ENCODE assay signal across 1 cellular context in the genomic region with DNA sequence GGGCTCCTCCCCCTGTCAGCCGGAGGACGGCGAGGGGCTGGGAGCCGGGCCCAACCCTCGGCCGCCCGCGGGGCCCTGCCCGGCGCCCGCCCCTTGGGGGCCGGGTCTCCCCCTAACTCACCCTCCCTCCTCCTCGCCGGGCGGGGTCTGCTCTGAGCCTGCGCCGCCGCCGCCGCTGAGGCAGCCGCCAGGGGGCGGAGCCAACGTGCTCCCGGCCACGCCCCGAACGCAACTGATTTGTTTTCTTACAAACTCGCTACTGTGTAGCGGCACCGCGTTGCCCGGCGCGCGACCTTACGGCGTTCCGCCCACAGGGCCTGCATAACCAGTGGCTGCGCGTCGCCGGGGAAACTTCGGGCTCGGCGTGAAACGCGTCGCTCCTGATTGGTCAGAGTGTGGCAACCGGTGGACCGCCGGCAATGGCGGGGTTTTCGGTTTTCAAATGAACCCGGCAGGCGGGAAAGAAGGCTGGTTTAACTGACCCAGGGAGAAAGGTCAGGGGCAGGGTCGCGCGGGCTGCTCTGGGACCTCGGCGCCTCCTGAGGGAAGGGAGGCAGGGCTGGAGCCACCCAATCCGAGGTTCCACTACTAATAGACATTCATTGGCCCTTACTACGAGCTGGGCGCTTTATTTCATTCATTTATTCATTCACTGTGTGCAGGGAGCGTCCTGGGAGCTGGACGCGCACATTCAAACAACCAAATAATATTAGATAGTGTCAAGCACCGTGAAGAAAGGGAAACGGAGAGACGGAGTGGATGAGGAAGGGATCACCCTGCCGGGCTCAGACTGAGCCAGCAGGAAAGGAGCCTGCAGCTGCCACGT.
TF ChIP-seq lines count a peak whose summit lies in the region.

A gene (minus strand): TSS at position 154 of the 826 bp plus-strand sequence. CDS start 326 bp downstream, outside the sequence.

TF ChIP-seq in K562, 482 proteins besides CTCF, POLR2A, EP300 and RAD21 (continued from another document and continues in another):
- TF ChIP-seq, protein P1, sequence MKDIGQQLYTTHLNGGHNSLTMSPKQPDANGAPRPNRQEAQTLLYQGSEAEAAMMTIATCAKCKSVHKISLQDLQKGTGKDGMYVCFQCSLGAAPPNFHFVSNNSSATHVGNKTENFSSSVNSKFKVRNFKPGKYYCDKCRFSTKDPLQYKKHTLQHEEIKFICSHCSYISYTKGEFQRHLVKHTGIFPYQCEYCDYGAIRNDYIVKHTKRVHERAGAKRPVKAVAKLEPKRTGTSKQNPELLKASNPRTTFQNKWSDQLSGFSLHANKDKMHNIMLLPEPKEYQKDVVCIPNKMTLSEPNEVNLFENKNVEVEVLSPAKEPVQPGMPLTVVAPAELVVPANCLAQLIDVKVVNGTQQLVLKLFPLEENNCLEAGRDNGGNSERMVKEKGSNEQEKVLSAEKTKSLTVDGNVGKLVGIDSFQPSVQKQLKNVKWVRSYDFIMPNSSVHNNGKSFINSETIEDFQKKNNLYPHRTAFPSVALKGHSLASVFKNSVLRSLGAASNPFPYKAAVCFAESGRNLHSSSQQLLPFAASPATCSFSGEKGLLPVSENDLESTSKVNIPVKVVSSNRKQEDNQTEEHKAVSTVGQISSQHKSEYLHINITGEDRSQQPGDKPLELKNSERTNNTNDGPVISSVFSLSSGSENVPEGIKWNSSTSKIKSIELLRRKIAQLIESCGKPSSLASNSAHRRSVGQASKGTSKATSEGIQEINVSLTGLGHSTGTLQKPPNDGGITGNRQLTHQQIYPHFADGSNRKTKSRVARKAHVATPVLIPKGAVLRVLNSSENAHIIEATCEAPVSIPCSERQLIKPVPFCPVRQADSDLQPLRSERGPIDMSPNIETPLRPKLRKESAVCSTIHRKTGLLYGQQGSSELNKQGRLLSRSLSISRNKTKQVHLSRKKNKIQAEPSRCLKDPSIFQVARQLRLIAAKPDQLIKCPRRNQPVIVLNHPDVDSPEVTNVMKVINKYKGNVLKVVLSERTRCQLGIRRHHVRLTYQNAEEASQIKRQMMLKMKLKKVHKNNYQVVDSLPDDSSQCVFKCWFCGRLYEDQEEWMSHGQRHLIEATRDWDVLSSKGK (CRISPR knock-in tag; IDR thresholded peaks at IDR 0.05): no peak
- no peak; the same call in 1 of the 2 replicates for TF ChIP-seq ZNF766 (CRISPR knock-in tag; conservative IDR thresholded peaks at IDR 0.05)
- TF ChIP-seq RBFOX2 (IDR thresholded peaks at IDR 0.05; ENCODE audit: low read depth, low read length): peak; percentile 90
- peak; percentile 55 for TF ChIP-seq BRD9 (IDR thresholded peaks at IDR 0.05; ENCODE audit: low read depth, partially characterized antibody)
- TF ChIP-seq TSC22D4 (tag; IDR thresholded peaks at IDR 0.05): no peak
- no peak for TF ChIP-seq ZNF133 (CRISPR knock-in tag; IDR thresholded peaks at IDR 0.05)
- TF ChIP-seq ZNF780A (CRISPR knock-in tag; IDR thresholded peaks at IDR 0.05): no peak
- TF ChIP-seq CREBBP (IDR thresholded peaks at IDR 0.05; ENCODE audit: low read depth, low read length): no peak
- TF ChIP-seq FOSL1 (tag; conservative IDR thresholded peaks at IDR 0.05): no peak
- TF ChIP-seq ZNF507 (tag; conservative IDR thresholded peaks at IDR 0.05): no peak
- no peak for TF ChIP-seq ZNF785 (CRISPR knock-in tag; IDR thresholded peaks at IDR 0.05)
- TF ChIP-seq ZNF644 (tag; IDR thresholded peaks at IDR 0.05; ENCODE audit: low read depth): no peak
- TF ChIP-seq CHD1 (IDR thresholded peaks at IDR 0.05; ENCODE audit: low read length): no peak
- no peak for TF ChIP-seq SMC3 (conservative IDR thresholded peaks at IDR 0.05; ENCODE audit: insufficient read depth, low read depth, low read length)
- TF ChIP-seq RFX5 (IDR thresholded peaks at IDR 0.05; ENCODE audit: low read depth, low read length): peak; percentile 96
- TF ChIP-seq NR1H2 (CRISPR knock-in tag; IDR thresholded peaks at IDR 0.05): no peak
- TF ChIP-seq ZNF589 (CRISPR knock-in tag; IDR thresholded peaks at IDR 0.05; ENCODE audit: low read depth): no peak; the same call in 1 of the 2 replicates
- TF ChIP-seq RCOR1 (IDR thresholded peaks at IDR 0.05; ENCODE audit: borderline replicate concordance in 1 of 2, low read depth in 2 of 2, low read length in 2 of 2): peak; percentile 49 to 57; a peak in 2 of 4 replicates
- peak; percentile 50; the same call in 1 of the 2 replicates for TF ChIP-seq ATF1 (CRISPR knock-in tag; IDR thresholded peaks at IDR 0.05)
- TF ChIP-seq ATF1 (tag; IDR thresholded peaks at IDR 0.05): peak; percentile 90
- TF ChIP-seq, protein P2, sequence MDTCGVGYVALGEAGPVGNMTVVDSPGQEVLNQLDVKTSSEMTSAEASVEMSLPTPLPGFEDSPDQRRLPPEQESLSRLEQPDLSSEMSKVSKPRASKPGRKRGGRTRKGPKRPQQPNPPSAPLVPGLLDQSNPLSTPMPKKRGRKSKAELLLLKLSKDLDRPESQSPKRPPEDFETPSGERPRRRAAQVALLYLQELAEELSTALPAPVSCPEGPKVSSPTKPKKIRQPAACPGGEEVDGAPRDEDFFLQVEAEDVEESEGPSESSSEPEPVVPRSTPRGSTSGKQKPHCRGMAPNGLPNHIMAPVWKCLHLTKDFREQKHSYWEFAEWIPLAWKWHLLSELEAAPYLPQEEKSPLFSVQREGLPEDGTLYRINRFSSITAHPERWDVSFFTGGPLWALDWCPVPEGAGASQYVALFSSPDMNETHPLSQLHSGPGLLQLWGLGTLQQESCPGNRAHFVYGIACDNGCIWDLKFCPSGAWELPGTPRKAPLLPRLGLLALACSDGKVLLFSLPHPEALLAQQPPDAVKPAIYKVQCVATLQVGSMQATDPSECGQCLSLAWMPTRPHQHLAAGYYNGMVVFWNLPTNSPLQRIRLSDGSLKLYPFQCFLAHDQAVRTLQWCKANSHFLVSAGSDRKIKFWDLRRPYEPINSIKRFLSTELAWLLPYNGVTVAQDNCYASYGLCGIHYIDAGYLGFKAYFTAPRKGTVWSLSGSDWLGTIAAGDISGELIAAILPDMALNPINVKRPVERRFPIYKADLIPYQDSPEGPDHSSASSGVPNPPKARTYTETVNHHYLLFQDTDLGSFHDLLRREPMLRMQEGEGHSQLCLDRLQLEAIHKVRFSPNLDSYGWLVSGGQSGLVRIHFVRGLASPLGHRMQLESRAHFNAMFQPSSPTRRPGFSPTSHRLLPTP (IDR thresholded peaks at IDR 0.05; ENCODE audit: borderline replicate concordance, extremely low read depth, insufficient read length): no peak
- peak; percentile 77 to 93 for TF ChIP-seq MAZ (CRISPR knock-in tag; conservative IDR thresholded peaks at IDR 0.05 in 1 of 2, IDR thresholded peaks at IDR 0.05 in 1 of 2)
- no peak; the same call in 1 of the 2 replicates for TF ChIP-seq TRIM28 (IDR thresholded peaks at IDR 0.05)
- TF ChIP-seq HEY1 (CRISPR knock-in tag; IDR thresholded peaks at IDR 0.05; ENCODE audit: borderline replicate concordance): no peak
- TF ChIP-seq BRF1 (IDR thresholded peaks at IDR 0.05; ENCODE audit: borderline replicate concordance, extremely low read depth, insufficient read length): no peak
- no peak for TF ChIP-seq NUFIP1 (IDR thresholded peaks at IDR 0.05; ENCODE audit: partially characterized antibody)
- TF ChIP-seq, protein P3, sequence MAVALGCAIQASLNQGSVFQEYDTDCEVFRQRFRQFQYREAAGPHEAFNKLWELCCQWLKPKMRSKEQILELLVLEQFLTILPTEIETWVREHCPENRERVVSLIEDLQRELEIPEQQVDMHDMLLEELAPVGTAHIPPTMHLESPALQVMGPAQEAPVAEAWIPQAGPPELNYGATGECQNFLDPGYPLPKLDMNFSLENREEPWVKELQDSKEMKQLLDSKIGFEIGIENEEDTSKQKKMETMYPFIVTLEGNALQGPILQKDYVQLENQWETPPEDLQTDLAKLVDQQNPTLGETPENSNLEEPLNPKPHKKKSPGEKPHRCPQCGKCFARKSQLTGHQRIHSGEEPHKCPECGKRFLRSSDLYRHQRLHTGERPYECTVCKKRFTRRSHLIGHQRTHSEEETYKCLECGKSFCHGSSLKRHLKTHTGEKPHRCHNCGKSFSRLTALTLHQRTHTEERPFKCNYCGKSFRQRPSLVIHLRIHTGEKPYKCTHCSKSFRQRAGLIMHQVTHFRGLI (CRISPR knock-in tag; IDR thresholded peaks at IDR 0.05): no peak
- TF ChIP-seq, protein P4, sequence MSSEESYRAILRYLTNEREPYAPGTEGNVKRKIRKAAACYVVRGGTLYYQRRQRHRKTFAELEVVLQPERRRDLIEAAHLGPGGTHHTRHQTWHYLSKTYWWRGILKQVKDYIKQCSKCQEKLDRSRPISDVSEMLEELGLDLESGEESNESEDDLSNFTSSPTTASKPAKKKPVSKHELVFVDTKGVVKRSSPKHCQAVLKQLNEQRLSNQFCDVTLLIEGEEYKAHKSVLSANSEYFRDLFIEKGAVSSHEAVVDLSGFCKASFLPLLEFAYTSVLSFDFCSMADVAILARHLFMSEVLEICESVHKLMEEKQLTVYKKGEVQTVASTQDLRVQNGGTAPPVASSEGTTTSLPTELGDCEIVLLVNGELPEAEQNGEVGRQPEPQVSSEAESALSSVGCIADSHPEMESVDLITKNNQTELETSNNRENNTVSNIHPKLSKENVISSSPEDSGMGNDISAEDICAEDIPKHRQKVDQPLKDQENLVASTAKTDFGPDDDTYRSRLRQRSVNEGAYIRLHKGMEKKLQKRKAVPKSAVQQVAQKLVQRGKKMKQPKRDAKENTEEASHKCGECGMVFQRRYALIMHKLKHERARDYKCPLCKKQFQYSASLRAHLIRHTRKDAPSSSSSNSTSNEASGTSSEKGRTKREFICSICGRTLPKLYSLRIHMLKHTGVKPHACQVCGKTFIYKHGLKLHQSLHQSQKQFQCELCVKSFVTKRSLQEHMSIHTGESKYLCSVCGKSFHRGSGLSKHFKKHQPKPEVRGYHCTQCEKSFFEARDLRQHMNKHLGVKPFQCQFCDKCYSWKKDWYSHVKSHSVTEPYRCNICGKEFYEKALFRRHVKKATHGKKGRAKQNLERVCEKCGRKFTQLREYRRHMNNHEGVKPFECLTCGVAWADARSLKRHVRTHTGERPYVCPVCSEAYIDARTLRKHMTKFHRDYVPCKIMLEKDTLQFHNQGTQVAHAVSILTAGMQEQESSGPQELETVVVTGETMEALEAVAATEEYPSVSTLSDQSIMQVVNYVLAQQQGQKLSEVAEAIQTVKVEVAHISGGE (CRISPR knock-in tag; IDR thresholded peaks at IDR 0.05): 0 out of 6 replicates have a peak, but pooled peaks of 1 of the 3 experiments have one; percentile 49
- no peak; the same call in 1 of the 2 replicates for TF ChIP-seq ZNF263 (CRISPR knock-in tag; IDR thresholded peaks at IDR 0.05; ENCODE audit: borderline replicate concordance)
- TF ChIP-seq ZNF175 (CRISPR knock-in tag; IDR thresholded peaks at IDR 0.05; ENCODE audit: low read depth): no peak
- no peak for TF ChIP-seq ZFP1 (CRISPR knock-in tag; IDR thresholded peaks at IDR 0.05)
- peak; percentile 90 for TF ChIP-seq SP1 (CRISPR knock-in tag; IDR thresholded peaks at IDR 0.05)
- TF ChIP-seq NFE2L1 (tag; IDR thresholded peaks at IDR 0.05; ENCODE audit: borderline replicate concordance, low read depth): no peak
- TF ChIP-seq YY1 (IDR thresholded peaks at IDR 0.05; ENCODE audit: borderline replicate concordance in 1 of 3, control insufficient read depth in 1 of 3, extremely low read depth in 1 of 3, insufficient read depth in 3 of 3, insufficient read length in 1 of 3, insufficient replicate concordance in 2 of 3, low read depth in 1 of 3, low read length in 2 of 3): peak; percentile 51 to 94 (median 82)
- TF ChIP-seq HNRNPLL (IDR thresholded peaks at IDR 0.05; ENCODE audit: low read depth, low read length, poor library complexity, severe bottlenecking): peak; percentile 81
- TF ChIP-seq, protein P5, sequence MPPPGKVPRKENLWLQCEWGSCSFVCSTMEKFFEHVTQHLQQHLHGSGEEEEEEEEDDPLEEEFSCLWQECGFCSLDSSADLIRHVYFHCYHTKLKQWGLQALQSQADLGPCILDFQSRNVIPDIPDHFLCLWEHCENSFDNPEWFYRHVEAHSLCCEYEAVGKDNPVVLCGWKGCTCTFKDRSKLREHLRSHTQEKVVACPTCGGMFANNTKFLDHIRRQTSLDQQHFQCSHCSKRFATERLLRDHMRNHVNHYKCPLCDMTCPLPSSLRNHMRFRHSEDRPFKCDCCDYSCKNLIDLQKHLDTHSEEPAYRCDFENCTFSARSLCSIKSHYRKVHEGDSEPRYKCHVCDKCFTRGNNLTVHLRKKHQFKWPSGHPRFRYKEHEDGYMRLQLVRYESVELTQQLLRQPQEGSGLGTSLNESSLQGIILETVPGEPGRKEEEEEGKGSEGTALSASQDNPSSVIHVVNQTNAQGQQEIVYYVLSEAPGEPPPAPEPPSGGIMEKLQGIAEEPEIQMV (tag; conservative IDR thresholded peaks at IDR 0.05; ENCODE audit: low read depth): no peak
- TF ChIP-seq, protein P6, sequence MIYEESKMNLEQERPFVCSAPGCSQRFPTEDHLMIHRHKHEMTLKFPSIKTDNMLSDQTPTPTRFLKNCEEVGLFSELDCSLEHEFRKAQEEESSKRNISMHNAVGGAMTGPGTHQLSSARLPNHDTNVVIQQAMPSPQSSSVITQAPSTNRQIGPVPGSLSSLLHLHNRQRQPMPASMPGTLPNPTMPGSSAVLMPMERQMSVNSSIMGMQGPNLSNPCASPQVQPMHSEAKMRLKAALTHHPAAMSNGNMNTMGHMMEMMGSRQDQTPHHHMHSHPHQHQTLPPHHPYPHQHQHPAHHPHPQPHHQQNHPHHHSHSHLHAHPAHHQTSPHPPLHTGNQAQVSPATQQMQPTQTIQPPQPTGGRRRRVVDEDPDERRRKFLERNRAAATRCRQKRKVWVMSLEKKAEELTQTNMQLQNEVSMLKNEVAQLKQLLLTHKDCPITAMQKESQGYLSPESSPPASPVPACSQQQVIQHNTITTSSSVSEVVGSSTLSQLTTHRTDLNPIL (CRISPR knock-in tag; IDR thresholded peaks at IDR 0.05): no peak
- TF ChIP-seq MYBL2 (IDR thresholded peaks at IDR 0.05; ENCODE audit: low read depth): peak; percentile 99
- peak; percentile 87; the same call in 1 of the 2 replicates for TF ChIP-seq MYBL2 (CRISPR knock-in tag; IDR thresholded peaks at IDR 0.05; ENCODE audit: borderline replicate concordance)
- no peak for TF ChIP-seq RBM15 (IDR thresholded peaks at IDR 0.05; ENCODE audit: insufficient read depth, low read length)
- no peak for TF ChIP-seq GABPB2 (CRISPR knock-in tag; conservative IDR thresholded peaks at IDR 0.05)
- TF ChIP-seq, protein P7, sequence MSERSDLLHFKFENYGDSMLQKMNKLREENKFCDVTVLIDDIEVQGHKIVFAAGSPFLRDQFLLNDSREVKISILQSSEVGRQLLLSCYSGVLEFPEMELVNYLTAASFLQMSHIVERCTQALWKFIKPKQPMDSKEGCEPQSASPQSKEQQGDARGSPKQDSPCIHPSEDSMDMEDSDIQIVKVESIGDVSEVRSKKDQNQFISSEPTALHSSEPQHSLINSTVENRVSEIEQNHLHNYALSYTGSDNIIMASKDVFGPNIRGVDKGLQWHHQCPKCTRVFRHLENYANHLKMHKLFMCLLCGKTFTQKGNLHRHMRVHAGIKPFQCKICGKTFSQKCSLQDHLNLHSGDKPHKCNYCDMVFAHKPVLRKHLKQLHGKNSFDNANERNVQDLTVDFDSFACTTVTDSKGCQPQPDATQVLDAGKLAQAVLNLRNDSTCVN (CRISPR knock-in tag; IDR thresholded peaks at IDR 0.05): no peak
- TF ChIP-seq, protein P8, sequence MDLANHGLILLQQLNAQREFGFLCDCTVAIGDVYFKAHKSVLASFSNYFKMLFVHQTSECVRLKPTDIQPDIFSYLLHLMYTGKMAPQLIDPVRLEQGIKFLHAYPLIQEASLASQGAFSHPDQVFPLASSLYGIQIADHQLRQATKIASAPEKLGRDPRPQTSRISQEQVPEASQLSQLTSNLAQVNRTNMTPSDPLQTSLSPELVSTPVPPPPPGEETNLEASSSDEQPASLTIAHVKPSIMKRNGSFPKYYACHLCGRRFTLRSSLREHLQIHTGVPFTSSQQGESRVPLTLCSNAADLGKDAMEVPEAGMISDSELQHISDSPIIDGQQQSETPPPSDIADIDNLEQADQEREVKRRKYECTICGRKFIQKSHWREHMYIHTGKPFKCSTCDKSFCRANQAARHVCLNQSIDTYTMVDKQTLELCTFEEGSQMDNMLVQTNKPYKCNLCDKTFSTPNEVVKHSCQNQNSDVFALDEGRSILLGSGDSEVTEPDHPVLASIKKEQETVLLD (IDR thresholded peaks at IDR 0.05): peak; percentile 96
- peak; percentile 91 to 94 for TF ChIP-seq TRIM24 (IDR thresholded peaks at IDR 0.05)
